In the genomic region with DNA sequence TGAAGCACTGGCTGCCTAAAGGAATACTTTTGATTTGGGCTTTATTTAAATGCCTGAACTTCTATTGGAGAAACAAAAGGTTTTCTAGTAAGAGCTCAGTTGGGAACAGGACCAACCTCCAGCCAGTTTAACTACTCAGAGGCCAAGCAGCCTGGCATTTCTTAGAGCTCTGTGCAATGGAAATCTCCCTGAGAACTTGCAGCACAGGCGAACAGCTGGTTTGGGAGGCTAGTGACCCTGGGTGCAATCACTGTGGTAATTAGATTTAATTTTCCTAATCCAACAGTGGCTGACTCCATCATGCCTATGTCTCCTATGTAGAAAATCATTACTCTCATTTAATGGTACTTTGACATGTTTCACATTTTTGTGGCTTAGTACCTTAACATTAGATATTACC, we compare ENCODE assay signal across 18 cellular contexts. TPM values are rescaled to one million over a fixed set of nuclear protein-coding genes. Genes with fewer than 3 reads are reported as not detected.
DNase-seq lines count a peak whose midpoint lies in the region; ATAC-seq, FAIRE-seq and TF ChIP-seq lines count a peak whose summit lies in the region.
"Had no signal": no experiment of that assay in that cellular context is flagged by ENCODE, and none has a peak within 500 bp of the region (broad histone marks: within the 10 kb centered on the region; RNA-seq: fewer than 3 reads in every experiment).

No MANE protein-coding gene starts in this region.

- H3K9me3 Mint-ChIP-seq in astrocyte (ENCODE audit: unreplicated experiment): no peaks in the 10 kb centered on the region
- no peaks in the 10 kb centered on the region for H3K9me3 Mint-ChIP-seq in activated CD8-positive, alpha-beta T cell treated with anti-CD3 and anti-CD28 coated beads, Interleukin-2, amount 10 ng/mL, durations not matched to agents 7 days and 5 days (ENCODE audit: insufficient read depth)

- no peaks in the 10 kb centered on the region for H3K36me3 Mint-ChIP-seq in astrocyte (ENCODE audit: low read depth, unreplicated experiment)
- peaks cover 2% of the 10 kb centered on the region for H3K36me3 Mint-ChIP-seq in activated CD8-positive, alpha-beta T cell treated with anti-CD3 and anti-CD28 coated beads, Interleukin-2, amount 10 ng/mL, durations not matched to agents 7 days and 5 days (ENCODE audit: low read depth)
- H3K36me3 Mint-ChIP-seq: CD4-positive, alpha-beta memory T cell had no signal

- no peak overlapping the region for H3K9ac ChIP-seq in astrocyte (ENCODE audit: low read length)

- CTCF ChIA-PET in activated CD8-positive, alpha-beta T cell treated with anti-CD3 and anti-CD28 coated beads, Interleukin-2, amount 10 ng/mL, durations not matched to agents 7 days and 5 days (lab: Charles Lee): no interaction called here

- POLR2A ChIA-PET in activated CD8-positive, alpha-beta T cell treated with anti-CD3 and anti-CD28 coated beads, Interleukin-2, amount 10 ng/mL, durations not matched to agents 7 days and 5 days (lab: Charles Lee): no interaction called here

- peaks cover 7% of the 10 kb centered on the region for H3K27me3 Mint-ChIP-seq in astrocyte (ENCODE audit: low read depth, unreplicated experiment)
- peaks cover 21% of the 10 kb centered on the region for H3K27me3 Mint-ChIP-seq in activated CD8-positive, alpha-beta T cell treated with anti-CD3 and anti-CD28 coated beads, Interleukin-2, amount 10 ng/mL, durations not matched to agents 7 days and 5 days (ENCODE audit: low read depth)

- H3K27ac ChIP-seq in astrocyte (ENCODE audit: low read depth, low read length): no peak overlapping the region

- H2AFZ ChIP-seq in astrocyte (ENCODE audit: low read depth, low read length): no peak overlapping the region

- peaks cover 3% of the 10 kb centered on the region for H4K20me1 ChIP-seq in astrocyte (ENCODE audit: insufficient read depth, low read length)

- no peak overlapping the region for H3K4me3 ChIP-seq in astrocyte (ENCODE audit: insufficient read depth, low read depth, low read length)
- H3K4me3 ChIP-seq in retinal pigment epithelial cell (ENCODE audit: low read length): no peak overlapping the region

- H3K4me1 Mint-ChIP-seq in astrocyte (ENCODE audit: low read depth, unreplicated experiment): peaks cover 25% of the 10 kb centered on the region
- peaks cover 4% of the 10 kb centered on the region for H3K4me1 Mint-ChIP-seq in activated CD8-positive, alpha-beta T cell treated with anti-CD3 and anti-CD28 coated beads, Interleukin-2, amount 10 ng/mL, durations not matched to agents 7 days and 5 days (ENCODE audit: low read depth)

- H3K9me3 ChIP-seq in astrocyte (ENCODE audit: insufficient read depth, low read depth, low read length): no peaks in the 10 kb centered on the region
- H3K9me3 ChIP-seq: HAP-1, MG63 had no signal

- no peaks in the 10 kb centered on the region for H3K27me3 ChIP-seq in astrocyte (ENCODE audit: insufficient read depth, low read length)
- H3K27me3 ChIP-seq: MG63 had no signal

- ATAC-seq in GM18858 (IDR thresholded peaks at IDR 0.05; ENCODE audit: unreplicated experiment): no peak
- ATAC-seq in activated CD8-positive, alpha-beta T cell treated with anti-CD3 and anti-CD28 coated beads, Interleukin-2, amount 10 ng/mL, durations not matched to agents 7 days and 5 days: no peak
- ATAC-seq: Panc1 had no signal

- H3K4me3 Mint-ChIP-seq in astrocyte (ENCODE audit: unreplicated experiment): peak overlapping the region; percentile 88
- no peak overlapping the region for H3K4me3 Mint-ChIP-seq in activated CD8-positive, alpha-beta T cell treated with anti-CD3 and anti-CD28 coated beads, Interleukin-2, amount 10 ng/mL, durations not matched to agents 7 days and 5 days

- H3K79me2 ChIP-seq in astrocyte (ENCODE audit: insufficient read depth, low read length): peaks cover 36% of the 10 kb centered on the region

- no peak for FAIRE-seq in astrocyte (lab: Jason Lieb, UNC)

- DNase-seq in NCI-H69 (lab: John Stamatoyannopoulos, UW) (peak; percentile 85), astrocyte (ENCODE audit: low read depth) (no peak), left kidney (ENCODE audit: low read depth, low spot score) (peak; percentile 10), retinal pigment epithelial cell (ENCODE audit: low read depth) (peak; percentile 56), COLO668 (lab: John Stamatoyannopoulos, UW; ENCODE audit: unreplicated experiment) (no peak)
- no peak for DNase-seq in activated CD8-positive, alpha-beta T cell treated with anti-CD3 and anti-CD28 coated beads, Interleukin-2, amount 10 ng/mL, durations not matched to agents 7 days and 5 days
- DNase-seq: CD4-positive, alpha-beta memory T cell; DMS79; Karpas-422; MG63; NCI-H1092 treated with DMSO at 0.1 percent for 48 hours; NCI-H1694 treated with DMSO at 0.1 percent for 48 hours; NCI-H774 had no signal

- H3K4me2 ChIP-seq in astrocyte (ENCODE audit: low read length): peak overlapping the region; percentile 98

- no peaks in the 10 kb centered on the region for H3K36me3 ChIP-seq in astrocyte (ENCODE audit: insufficient read depth, low read length)

- H3K4me1 ChIP-seq in astrocyte (ENCODE audit: insufficient read depth, low read length): peaks cover 18% of the 10 kb centered on the region

- TF ChIP-seq CTCF in astrocyte (IDR thresholded peaks at IDR 0.05; ENCODE audit: insufficient read depth, low read depth, low read length) (no peak), retinal pigment epithelial cell (conservative IDR thresholded peaks at IDR 0.05; ENCODE audit: low read depth, low read length) (no peak)

- no peak overlapping the region for H3K27ac Mint-ChIP-seq in astrocyte (ENCODE audit: unreplicated experiment)
- no peak overlapping the region for H3K27ac Mint-ChIP-seq in activated CD8-positive, alpha-beta T cell treated with anti-CD3 and anti-CD28 coated beads, Interleukin-2, amount 10 ng/mL, durations not matched to agents 7 days and 5 days
- H3K27ac Mint-ChIP-seq: CD4-positive, alpha-beta memory T cell had no signal

RNA-seq across cellular contexts. Expression of gene CDH6, which starts 1.0 kb away (rescaled TPM):
- total RNA-seq in astrocyte: 90.1 and 106 TPM in 2 replicates
- not detected for total RNA-seq in activated CD8-positive, alpha-beta T cell treated with anti-CD3 and anti-CD28 coated beads, Interleukin-2, amount 10 ng/mL, durations not matched to agents 7 days and 5 days
- total RNA-seq: CD4-positive, alpha-beta memory T cell; HT-29; SK-MEL-5 had no signal

Comparison
In these comparisons a context has a peak if more than half of its experiments do, and no peak if none do; other contexts are left out.
1. DNase-seq: peak in NCI-H69 (single experiment), left kidney (single experiment) and retinal pigment epithelial cell (single experiment); none in astrocyte (single experiment), COLO668 (single experiment) and activated CD8-positive, alpha-beta T cell treated with anti-CD3 and anti-CD28 coated beads, Interleukin-2, amount 10 ng/mL, durations not matched to agents 7 days and 5 days (single experiment).
2. RNA of gene CDH6, which starts 1.0 kb away (total RNA-seq): 90.1 to 106 TPM in astrocyte; not detected in activated CD8-positive, alpha-beta T cell treated with anti-CD3 and anti-CD28 coated beads, Interleukin-2, amount 10 ng/mL, durations not matched to agents 7 days and 5 days; every median in the first group is over 10 times any median in the second.